ENCODE assay signal across 1 cellular context in genomic region chr17:57084802-57085447, GRCh38.
A peak's percentile ranks its signal among the peaks of the same experiment; 100 is the strongest.
TF ChIP-seq lines count a peak whose summit lies in the region.

Gene AKAP1 (plus strand): TSS chr17:57085246. CDS start chr17:57105465, 20,219 bp downstream.

TF ChIP-seq in HepG2, 621 proteins besides CTCF, POLR2A, EP300 and RAD21 (continued from another document and continues in another):
- peak; percentile 73; the same call in 1 of the 2 replicates for TF ChIP-seq ZNF891 (CRISPR knock-in tag; IDR thresholded peaks at IDR 0.05)
- TF ChIP-seq TRAFD1 (CRISPR knock-in tag; IDR thresholded peaks at IDR 0.05; ENCODE audit: borderline replicate concordance), result no peak
- peak; percentile 69 for TF ChIP-seq ZGPAT (CRISPR knock-in tag; IDR thresholded peaks at IDR 0.05)
- TF ChIP-seq SKI (IDR thresholded peaks at IDR 0.05; ENCODE audit: partially characterized antibody), result no peak
- TF ChIP-seq ZMAT5 (CRISPR knock-in tag; IDR thresholded peaks at IDR 0.05; ENCODE audit: borderline replicate concordance, low read depth), result no peak
- no peak; the same call in 1 of the 2 replicates for TF ChIP-seq RFXAP (CRISPR knock-in tag; IDR thresholded peaks at IDR 0.05; ENCODE audit: borderline replicate concordance)
- peak; percentile 75 for TF ChIP-seq MYC (CRISPR knock-in tag; IDR thresholded peaks at IDR 0.05; ENCODE audit: borderline replicate concordance)
- no peak for TF ChIP-seq FOXP1 (IDR thresholded peaks at IDR 0.05)
- no peak; the same call in 1 of the 2 replicates for TF ChIP-seq FOXP1 (CRISPR knock-in tag; IDR thresholded peaks at IDR 0.05)
- peak; percentile 41; the same call in 1 of the 2 replicates for TF ChIP-seq ISL2 (CRISPR knock-in tag; IDR thresholded peaks at IDR 0.05)
- no peak; the same call in 1 of the 2 replicates for TF ChIP-seq BORCS8-MEF2B (CRISPR knock-in tag; IDR thresholded peaks at IDR 0.05)
- peak; percentile 40; the same call in 1 of the 2 replicates for TF ChIP-seq RFXANK (CRISPR knock-in tag; IDR thresholded peaks at IDR 0.05)
- no peak for TF ChIP-seq FOXK2 (IDR thresholded peaks at IDR 0.05)
- peak; percentile 76; the same call in 1 of the 2 replicates for TF ChIP-seq IKZF5 (CRISPR knock-in tag; IDR thresholded peaks at IDR 0.05)
- TF ChIP-seq ZNF33B (CRISPR knock-in tag; IDR thresholded peaks at IDR 0.05), result peak; percentile 66; the same call in 1 of the 2 replicates
- no peak for TF ChIP-seq ZFP36L2 (CRISPR knock-in tag; IDR thresholded peaks at IDR 0.05)
- TF ChIP-seq ZBTB38 (CRISPR knock-in tag; IDR thresholded peaks at IDR 0.05), result peak; percentile 68; the same call in 1 of the 2 replicates
- TF ChIP-seq RXRB (CRISPR knock-in tag; IDR thresholded peaks at IDR 0.05; ENCODE audit: borderline replicate concordance), result peak; percentile 77
- TF ChIP-seq ZHX2 (IDR thresholded peaks at IDR 0.05; ENCODE audit: low read depth), result peak; percentile 37; the same call in 1 of the 2 replicates
- peak; percentile 79 for TF ChIP-seq ZHX2 (CRISPR knock-in tag; IDR thresholded peaks at IDR 0.05; ENCODE audit: borderline replicate concordance)
- TF ChIP-seq TEAD2 (CRISPR knock-in tag; IDR thresholded peaks at IDR 0.05), result no peak
- TF ChIP-seq REST (IDR thresholded peaks at IDR 0.05; ENCODE audit: borderline replicate concordance in 1 of 2, low read depth in 1 of 2, low read length in 2 of 2), result no peak
- 0 out of 2 replicates have a peak, but pooled peaks have one; percentile 22 for TF ChIP-seq ZFP36L1 (CRISPR knock-in tag; IDR thresholded peaks at IDR 0.05)
- TF ChIP-seq RXRA (CRISPR knock-in tag; IDR thresholded peaks at IDR 0.05), result peak; percentile 78
- no peak for TF ChIP-seq RNF219 (CRISPR knock-in tag; IDR thresholded peaks at IDR 0.05)
- peak; percentile 82 for TF ChIP-seq THAP11 (CRISPR knock-in tag; IDR thresholded peaks at IDR 0.05)
- TF ChIP-seq ZNF687 (CRISPR knock-in tag; IDR thresholded peaks at IDR 0.05), result peak; percentile 68
- peak; percentile 90 for TF ChIP-seq ZNF280B (CRISPR knock-in tag; IDR thresholded peaks at IDR 0.05; ENCODE audit: borderline replicate concordance)
- no peak for TF ChIP-seq EED (CRISPR knock-in tag; IDR thresholded peaks at IDR 0.05)
- TF ChIP-seq KLF9 (CRISPR knock-in tag; IDR thresholded peaks at IDR 0.05; ENCODE audit: low read depth), result peak; percentile 92
- TF ChIP-seq ZNF570 (CRISPR knock-in tag; IDR thresholded peaks at IDR 0.05; ENCODE audit: borderline replicate concordance), result no peak
